9 cellular contexts compared by ENCODE assay signal in the genomic region with DNA sequence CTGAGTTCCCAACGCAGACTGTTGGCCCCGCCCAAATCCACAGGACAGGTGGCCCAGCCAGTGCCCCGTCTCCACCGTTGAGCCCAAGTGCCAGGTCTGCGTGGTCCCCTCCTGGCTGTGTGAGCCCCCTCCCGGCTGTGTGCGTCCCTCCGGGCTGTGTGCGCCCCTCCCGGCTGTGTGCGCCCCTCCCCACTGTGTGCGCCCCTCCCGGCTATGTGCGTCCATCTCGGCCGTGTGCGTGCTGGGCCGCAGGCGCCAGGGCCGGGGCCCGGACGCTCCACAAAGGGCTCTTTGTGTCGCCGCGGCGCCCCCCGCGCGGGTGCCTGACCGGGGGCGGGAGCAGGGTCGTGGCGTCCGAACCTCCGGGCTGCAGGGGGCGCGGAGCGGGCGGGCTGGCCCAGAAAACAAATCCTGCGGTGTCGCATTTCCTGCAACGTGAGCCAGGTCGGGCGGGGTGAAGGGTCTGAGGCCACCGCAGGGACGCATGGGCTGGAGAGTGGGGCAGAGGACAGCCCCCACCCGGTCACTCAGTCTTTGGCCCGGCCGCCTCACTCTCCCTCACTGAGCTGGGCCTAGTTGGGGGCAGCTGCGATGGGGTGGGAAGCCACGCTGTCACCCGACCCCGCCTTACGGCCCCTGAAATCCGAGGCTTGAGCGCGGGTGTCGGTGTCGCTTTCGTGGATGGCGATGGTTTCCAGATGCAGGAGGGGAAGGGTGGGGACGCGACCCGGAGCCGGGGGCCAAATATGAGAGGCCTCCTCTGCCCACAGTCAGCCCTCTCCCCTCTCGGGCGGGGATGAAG. TPM values are rescaled to one million over a fixed set of nuclear protein-coding genes. Genes with fewer than 3 reads are reported as not detected.
DNase-seq lines count a peak whose midpoint lies in the region; FAIRE-seq and TF ChIP-seq lines count a peak whose summit lies in the region.
"Had no signal": no experiment of that assay in that cellular context is flagged by ENCODE, and none has a peak within 500 bp of the region (broad histone marks: within the 10 kb centered on the region; RNA-seq: fewer than 3 reads in every experiment).

No MANE protein-coding gene starts in this region.

- FAIRE-seq in frontal cortex (lab: Jason Lieb, UNC): no peak

- H3K9me3 ChIP-seq in Loucy (ENCODE audit: insufficient read depth, low read depth, low read length) (no peaks in the 10 kb centered on the region), neural progenitor cell (ENCODE audit: low read depth) (no peaks in the 10 kb centered on the region)

- H3K4me3 Mint-ChIP-seq in neural progenitor cell: peak overlapping the region; percentile 79

- no peak for DNase-seq in GM06990 (ENCODE audit: extremely low read depth, insufficient read length)
- DNase-seq in coronary artery (ENCODE audit: low spot score): no peak
- peak; percentile 90 for DNase-seq in neural progenitor cell (ENCODE audit: low spot score)
- DNase-seq in frontal cortex (ENCODE audit: low spot score in 2 of 2): no peak
- no peak for DNase-seq in NOMO-1 treated with dmso at 0.1 percent for 144 hours (lab: John Stamatoyannopoulos, UW; ENCODE audit: unreplicated experiment)
- DNase-seq in middle frontal gyrus (ENCODE audit: extremely low spot score, low spot score): no peak

- no peaks in the 10 kb centered on the region for H3K36me3 Mint-ChIP-seq in neural progenitor cell
- H3K36me3 Mint-ChIP-seq: activated naive CD4-positive, alpha-beta T cell treated with anti-CD3 and anti-CD28 coated beads, Interleukin-2, amount 50 U/mL, for 72 hours had no signal

- no peaks in the 10 kb centered on the region for H3F3A ChIP-seq in Loucy (ENCODE audit: low read depth)
- peaks cover 28% of the 10 kb centered on the region for H3F3A ChIP-seq in neural progenitor cell (ENCODE audit: low read depth)

- H3K4me3 ChIP-seq in GM06990 (replicated peaks; ENCODE audit: low read depth, low read length): peak overlapping the region; percentile 22
- peak overlapping the region; percentile 72 for H3K4me3 ChIP-seq in Loucy (ENCODE audit: low read length, poor library complexity, severe bottlenecking)
- H3K4me3 ChIP-seq in coronary artery: peak overlapping the region; percentile 44
- peak overlapping the region; percentile 52 for H3K4me3 ChIP-seq in neural progenitor cell

- no peaks in the 10 kb centered on the region for H3K9me3 Mint-ChIP-seq in neural progenitor cell
- H3K9me3 Mint-ChIP-seq: activated naive CD4-positive, alpha-beta T cell treated with anti-CD3 and anti-CD28 coated beads, Interleukin-2, amount 50 U/mL, for 72 hours had no signal

- H3K79me2 ChIP-seq in Loucy (ENCODE audit: insufficient read depth, low read length) (no peaks in the 10 kb centered on the region), neural progenitor cell (ENCODE audit: low read depth) (no peaks in the 10 kb centered on the region)

- H3K27ac ChIP-seq in coronary artery: no peak overlapping the region
- no peak overlapping the region for H3K27ac ChIP-seq in neural progenitor cell

- H2AFZ ChIP-seq in Loucy (ENCODE audit: low read length): peak overlapping the region; percentile 83
- H2AFZ ChIP-seq in neural progenitor cell (replicated peaks): no peak overlapping the region

- H3K9ac ChIP-seq in Loucy (ENCODE audit: low read depth, low read length, poor library complexity, severe bottlenecking): peak overlapping the region; percentile 62
- H3K9ac ChIP-seq in neural progenitor cell: no peak overlapping the region

- H3K4me1 ChIP-seq in Loucy (ENCODE audit: insufficient read depth, low read length, poor library complexity, severe bottlenecking): no peaks in the 10 kb centered on the region
- peaks cover 25% of the 10 kb centered on the region for H3K4me1 ChIP-seq in neural progenitor cell

- peaks cover 4% of the 10 kb centered on the region; the same call in 1 of the 2 replicates for H3K27me3 ChIP-seq in GM06990 (replicated peaks; ENCODE audit: control insufficient read depth, insufficient read depth, low read length)
- no peaks in the 10 kb centered on the region for H3K27me3 ChIP-seq in Loucy (ENCODE audit: insufficient read depth, low read length, poor library complexity, severe bottlenecking)
- peaks cover 28% of the 10 kb centered on the region for H3K27me3 ChIP-seq in neural progenitor cell

- H3K27me3 Mint-ChIP-seq in neural progenitor cell (ENCODE audit: insufficient read depth, low read depth): peaks cover 24% of the 10 kb centered on the region

- H3K36me3 ChIP-seq in GM06990 (ENCODE audit: control insufficient read depth, insufficient read depth, low read length) (no peaks in the 10 kb centered on the region), Loucy (ENCODE audit: insufficient read depth, low read length) (no peaks in the 10 kb centered on the region), neural progenitor cell (no peaks in the 10 kb centered on the region)

- no peaks in the 10 kb centered on the region for H3K9me2 ChIP-seq in Loucy (replicated peaks; ENCODE audit: low read depth, low read length)

- H3K27ac Mint-ChIP-seq in neural progenitor cell: no peak overlapping the region
- H3K27ac Mint-ChIP-seq: activated naive CD4-positive, alpha-beta T cell treated with anti-CD3 and anti-CD28 coated beads, Interleukin-2, amount 50 U/mL, for 72 hours had no signal

- H4K20me1 ChIP-seq in Loucy (ENCODE audit: insufficient read depth, low read length, poor library complexity, severe bottlenecking) (no peaks in the 10 kb centered on the region), neural progenitor cell (ENCODE audit: low read depth) (no peaks in the 10 kb centered on the region)

- H3K4me2 ChIP-seq in Loucy (ENCODE audit: low read depth, low read length, poor library complexity, severe bottlenecking): peak overlapping the region; percentile 68
- H3K4me2 ChIP-seq in neural progenitor cell: peak overlapping the region; percentile 81

- TF ChIP-seq CTCF in GM06990 (IDR thresholded peaks at IDR 0.05; ENCODE audit: insufficient read depth, low read length, poor library complexity, severe bottlenecking) (no peak), Loucy (conservative IDR thresholded peaks at IDR 0.05; ENCODE audit: low read length) (no peak), coronary artery (IDR thresholded peaks at IDR 0.05) (no peak), neural progenitor cell (IDR thresholded peaks at IDR 0.05) (peak; percentile 36)

- peaks cover 31% of the 10 kb centered on the region for H3K4me1 Mint-ChIP-seq in neural progenitor cell

RNA-seq across cellular contexts. Expression of a gene that starts 18.8 kb away (rescaled TPM):
- total RNA-seq in neural progenitor cell (ENCODE audit: low replicate concordance) (15.6 and 23.7 TPM in 2 replicates), frontal cortex (9.0 TPM)

RNA-seq across cellular contexts. Expression of a gene that starts 22.6 kb away (rescaled TPM):
- total RNA-seq in neural progenitor cell (ENCODE audit: low replicate concordance) (7.1 and 11.0 TPM in 2 replicates), frontal cortex (not detected)

RNA-seq across cellular contexts. Expression of a gene that starts 27.5 kb away (rescaled TPM):
- total RNA-seq in neural progenitor cell (ENCODE audit: low replicate concordance) (0.04 and 0.22 TPM in 2 replicates), frontal cortex (not detected)
- total RNA-seq: mononuclear cell had no signal

RNA-seq across cellular contexts. Expression of a gene that starts 44.2 kb away (rescaled TPM):
- 7.4 and 25.9 TPM in 2 replicates for total RNA-seq in neural progenitor cell (ENCODE audit: low replicate concordance)
- 24.9 TPM for total RNA-seq in frontal cortex

RNA-seq across cellular contexts. Expression of a gene that starts 53.6 kb away (rescaled TPM):
- total RNA-seq in neural progenitor cell (ENCODE audit: low replicate concordance): 19.6 and 44.9 TPM in 2 replicates
- total RNA-seq in frontal cortex: 40.8 TPM

Comparison
In these comparisons a context has a peak if more than half of its experiments do, and no peak if none do; other contexts are left out.
1. H3K4me3 ChIP-seq: peak in every context shown above with its lines; median percentile 72 in Loucy; 52 in neural progenitor cell; 44 in coronary artery; 22 in GM06990.